19 cellular contexts compared by ENCODE assay signal in genomic region chr12:1471224-1471623, GRCh38.
"Had no signal": no experiment of that assay in that cellular context is flagged by ENCODE, and none has a peak within 500 bp of the region (broad histone marks: within the 10 kb centered on the region; RNA-seq: fewer than 3 reads in every experiment).

No MANE protein-coding gene starts in this region.

- ATAC-seq: activated T-cell treated with anti-CD3 and anti-CD28 coated beads, Interleukin-2, amount 50 U/mL, for 4 hours; foreskin keratinocyte; left lobe of liver; lower lobe of right lung; mucosa of descending colon had no signal

- H3K36me3 ChIP-seq: adrenal gland, ascending aorta, lower lobe of right lung had no signal

- DNase-seq: activated B cell treated with CpG ODN at 0.5 μM for 24 hours; activated CD4-positive, alpha-beta T cell treated with anti-CD3 and anti-CD28 coated beads for 4 hours; activated CD4-positive, alpha-beta T cell treated with anti-CD3 and anti-CD28 coated beads, Interleukin-2, amount 50 U/mL, for 48 hours; activated CD8-positive, alpha-beta memory T cell treated with anti-CD3 and anti-CD28 coated beads, Interleukin-2, amount 50 U/mL, for 48 hours; activated naive CD4-positive, alpha-beta T cell; activated T-cell treated with anti-CD3 and anti-CD28 coated beads, Interleukin-2, amount 50 U/mL, for 4 hours; adrenal gland; effector CD4-positive, alpha-beta T cell; erythroblast; foreskin keratinocyte; lower lobe of right lung; mesendoderm; mucosa of descending colon; occipital lobe; stimulated activated CD4-positive, alpha-beta T cell treated with anti-CD3 and anti-CD28 coated beads, Interleukin-4, amount 100 ng/mL, for 1 hour; stimulated activated naive CD4-positive, alpha-beta T cell treated with Interleukin-2 at 50 U/mL for 16 hours; T-helper 9 cell had no signal

- H3K9me3 ChIP-seq: adrenal gland, ascending aorta, lower lobe of right lung, mucosa of descending colon had no signal

- H3K27ac ChIP-seq: adrenal gland, foreskin keratinocyte, lower lobe of right lung had no signal

- H3K27me3 ChIP-seq: adrenal gland, ascending aorta, foreskin keratinocyte had no signal

- H3K4me3 ChIP-seq: adrenal gland, ascending aorta, lower lobe of right lung, mucosa of descending colon had no signal
